18 cellular contexts compared by ENCODE assay signal in the genomic region with DNA sequence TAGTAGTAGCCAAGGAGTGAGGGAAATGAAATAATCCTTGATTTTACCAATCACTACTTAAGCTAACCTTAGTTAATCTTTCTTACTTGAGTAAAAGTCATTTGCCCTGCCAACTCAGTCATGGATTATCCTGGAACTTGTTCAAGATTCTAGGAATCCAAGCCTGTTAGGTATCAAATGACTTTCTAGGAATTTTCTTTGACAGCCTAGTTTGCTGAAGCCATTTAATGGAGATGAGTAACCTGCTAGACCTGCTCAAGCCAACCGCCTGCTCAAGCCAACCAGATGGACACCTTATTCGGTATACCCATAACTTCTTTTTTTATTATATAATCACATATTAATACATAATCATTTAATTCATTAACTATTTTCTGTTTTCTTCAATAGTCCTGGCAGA.
"Had no signal": no experiment of that assay in that cellular context is flagged by ENCODE, and none has a peak within 500 bp of the region (broad histone marks: within the 10 kb centered on the region; RNA-seq: fewer than 3 reads in every experiment).

No MANE protein-coding gene starts in this region.

- ATAC-seq: gastroesophageal sphincter; left colon; pancreas; right lobe of liver; stimulated activated memory B cell treated with anti-CD40 and anti-IgM and Interleukin-4, amounts not matched to agents 10 μg/mL and 1 μg/mL and 100 μg/mL, for 72 hours; upper lobe of right lung had no signal

- H3K27me3 ChIP-seq: gastroesophageal sphincter, pancreas, right lobe of liver, testis, tibial nerve, upper lobe of right lung, vagina had no signal

- H3K4me3 ChIP-seq: gastroesophageal sphincter, pancreas, right lobe of liver, testis, tibial nerve, upper lobe of right lung, vagina had no signal

- FAIRE-seq: endometrium, keratinocyte, pancreas had no signal

- H3K36me3 ChIP-seq: gastroesophageal sphincter, pancreas, right lobe of liver, tibial nerve, upper lobe of right lung, vagina had no signal

- DNase-seq: effector memory CD4-positive, alpha-beta T cell; glutamatergic neuron; immature natural killer cell; left colon; mesendoderm; naive B cell; occipital lobe; pancreas; right lobe of liver; stimulated activated CD4-positive, alpha-beta T cell treated with anti-CD3 and anti-CD28 coated beads, Interleukin-4, amount 100 ng/mL, for 1 hour; testis; upper lobe of right lung had no signal
